ENCODE assay signal across 19 cellular contexts in genomic region chr14:36675581-36675980, GRCh38. TPM values are rescaled to one million over a fixed set of nuclear protein-coding genes. Genes with fewer than 3 reads are reported as not detected.
DNase-seq lines count a peak whose midpoint lies in the region; ATAC-seq and TF ChIP-seq lines count a peak whose summit lies in the region.
"Had no signal": no experiment of that assay in that cellular context is flagged by ENCODE, and none has a peak within 500 bp of the region (broad histone marks: within the 10 kb centered on the region; RNA-seq: fewer than 3 reads in every experiment).

No MANE protein-coding gene starts in this region.

- H3K27me3 ChIP-seq in ACC112 (ENCODE audit: insufficient read depth, low read length) (peaks cover 48% of the 10 kb centered on the region), HUES48 (ENCODE audit: control insufficient read depth, insufficient read depth, low read length) (peaks cover 22% of the 10 kb centered on the region), mesendoderm (ENCODE audit: insufficient read depth, low read length, poor library complexity) (no peaks in the 10 kb centered on the region), spleen (replicated peaks in 1 of 7) (peaks cover 0 to 74% (median 19%) of the 10 kb centered on the region in 7 donors)
- H3K27me3 ChIP-seq: BLaER1 had no signal

- TF ChIP-seq POLR2A in spleen (IDR thresholded peaks at IDR 0.05), result no peak

- H3K4me3 ChIP-seq in ACC112 (ENCODE audit: low read depth, low read length) (0 out of 2 replicates have a peak overlapping the region, but pooled peaks have one; percentile 38), HUES48 (ENCODE audit: low read depth, low read length) (no peak overlapping the region), mesendoderm (ENCODE audit: low read length) (no peak overlapping the region), spleen (no peak overlapping the region)
- H3K4me3 ChIP-seq: BLaER1 had no signal

- no peak overlapping the region for H3K4ac ChIP-seq in mesendoderm (ENCODE audit: low read depth, low read length)

- H3K56ac ChIP-seq in mesendoderm (ENCODE audit: low read length), result no peak overlapping the region

- peaks cover 27% of the 10 kb centered on the region for H3K27me3 Mint-ChIP-seq in activated CD4-positive, alpha-beta T cell treated with anti-CD3 and anti-CD28 coated beads for 36 hours

- H3K9me3 ChIP-seq in HUES48 (ENCODE audit: control insufficient read depth, insufficient read depth, low read length), result no peaks in the 10 kb centered on the region
- H3K9me3 ChIP-seq in spleen, result no peaks in the 10 kb centered on the region
- H3K9me3 ChIP-seq: BLaER1 had no signal

- no peak overlapping the region for H2BK120ac ChIP-seq in mesendoderm (ENCODE audit: low read depth, low read length)

- no peak overlapping the region for H2BK5ac ChIP-seq in mesendoderm (ENCODE audit: low read length)

- POLR2A ChIA-PET in activated CD4-positive, alpha-beta T cell treated with anti-CD3 and anti-CD28 coated beads for 36 hours (lab: Charles Lee), result no interaction called here

- H2BK15ac ChIP-seq in mesendoderm (replicated peaks; ENCODE audit: low read depth), result no peak overlapping the region

- H3K18ac ChIP-seq in mesendoderm (ENCODE audit: low read length), result peak overlapping the region; percentile 51

- no peak overlapping the region for H3K9ac ChIP-seq in HUES48 (ENCODE audit: low read depth, low read length)
- no peak overlapping the region for H3K9ac ChIP-seq in mesendoderm (ENCODE audit: low read length)
- H3K9ac ChIP-seq: BLaER1, KMS-11 had no signal

- H3K36me3 ChIP-seq in ACC112 (ENCODE audit: insufficient read depth, low read length), result no peaks in the 10 kb centered on the region
- no peaks in the 10 kb centered on the region for H3K36me3 ChIP-seq in HUES48 (ENCODE audit: control insufficient read depth, insufficient read depth, low read length)
- H3K36me3 ChIP-seq in mesendoderm (ENCODE audit: control insufficient read depth, insufficient read depth, low read length), result no peaks in the 10 kb centered on the region
- H3K36me3 ChIP-seq in spleen, result no peaks in the 10 kb centered on the region
- H3K36me3 ChIP-seq: BLaER1 had no signal

- H3K4me2 ChIP-seq in mesendoderm (ENCODE audit: low read length), result no peak overlapping the region
- H3K4me2 ChIP-seq: BLaER1, KMS-11 had no signal

- no peak for TF ChIP-seq CTCF in spleen (IDR thresholded peaks at IDR 0.05 in 8 of 11, conservative IDR thresholded peaks at IDR 0.05 in 3 of 11)

- H2AK5ac ChIP-seq in mesendoderm (ENCODE audit: low read length), result no peak overlapping the region

- H3K27ac Mint-ChIP-seq in activated CD4-positive, alpha-beta T cell treated with anti-CD3 and anti-CD28 coated beads for 36 hours, result no peak overlapping the region
- H3K27ac Mint-ChIP-seq: CD4-positive, alpha-beta memory T cell had no signal

- no peak for ATAC-seq in activated CD4-positive, alpha-beta T cell treated with anti-CD3 and anti-CD28 coated beads for 36 hours
- no peak for ATAC-seq in HG03175 (IDR thresholded peaks at IDR 0.05; ENCODE audit: unreplicated experiment)
- ATAC-seq: PC-3 had no signal

- H3K79me1 ChIP-seq in mesendoderm (ENCODE audit: low read length), result no peaks in the 10 kb centered on the region

- H3K27ac ChIP-seq in ACC112 (ENCODE audit: low read depth, low read length), result no peak overlapping the region
- H3K27ac ChIP-seq in HUES48 (ENCODE audit: low read depth, low read length), result peak overlapping the region; percentile 62
- no peak overlapping the region for H3K27ac ChIP-seq in mesendoderm (ENCODE audit: low read depth, low read length)
- no peak overlapping the region for H3K27ac ChIP-seq in spleen
- H3K27ac ChIP-seq: BLaER1, KMS-11 had no signal

- H3K79me2 ChIP-seq in ACC112 (ENCODE audit: control insufficient read depth, insufficient read depth, low read length, unreplicated experiment) (no peaks in the 10 kb centered on the region), mesendoderm (ENCODE audit: control insufficient read depth, insufficient read depth, low read length) (no peaks in the 10 kb centered on the region)

- H3K36me3 Mint-ChIP-seq in activated CD4-positive, alpha-beta T cell treated with anti-CD3 and anti-CD28 coated beads for 36 hours (ENCODE audit: low read depth), result no peaks in the 10 kb centered on the region
- H3K36me3 Mint-ChIP-seq: CD4-positive, alpha-beta memory T cell had no signal

- peak overlapping the region; percentile 39 for H2AFZ ChIP-seq in ACC112 (ENCODE audit: low read length, unreplicated experiment)

- in situ Hi-C loops in SK-MEL-5 (cut with HindIII; ENCODE audit: low pct_unique_long_range_greater_than_20kb, low sequenced_read_pairs), result no loop called here

- no peak overlapping the region for H3K4me3 Mint-ChIP-seq in activated CD4-positive, alpha-beta T cell treated with anti-CD3 and anti-CD28 coated beads for 36 hours
- H3K4me3 Mint-ChIP-seq: CD4-positive, alpha-beta memory T cell had no signal

- no peak overlapping the region for H4K5ac ChIP-seq in mesendoderm (ENCODE audit: low read length)

- H3K4me1 ChIP-seq in ACC112 (ENCODE audit: control insufficient read depth, insufficient read depth, low read length, unreplicated experiment) (no peaks in the 10 kb centered on the region), HUES48 (ENCODE audit: control insufficient read depth, insufficient read depth, low read length) (peaks cover 19% of the 10 kb centered on the region), mesendoderm (ENCODE audit: control insufficient read depth, low read depth, low read length) (peaks cover 4% of the 10 kb centered on the region), spleen (no peaks in the 10 kb centered on the region)

- no peak overlapping the region for H4K8ac ChIP-seq in mesendoderm (ENCODE audit: low read depth, low read length)

- CTCF ChIA-PET in activated CD4-positive, alpha-beta T cell treated with anti-CD3 and anti-CD28 coated beads for 36 hours (lab: Charles Lee), result no interaction called here

- no CpG with 5 or more reads among the region's 6 CpGs for WGBS in mesendoderm (ENCODE audit: extremely low coverage, insufficient coverage, low lambda C conversion rate)
- 61 to 67% (median 65%) methylated on average over 6 of the region's 6 CpGs for WGBS in spleen, 5 donors

- H3K9me3 Mint-ChIP-seq in activated CD4-positive, alpha-beta T cell treated with anti-CD3 and anti-CD28 coated beads for 36 hours (ENCODE audit: low read depth), result no peaks in the 10 kb centered on the region

- peak; percentile 12 for DNase-seq in SK-MEL-5 (ENCODE audit: low read depth, low spot score)
- DNase-seq in mesendoderm, result no peak
- DNase-seq in activated CD4-positive, alpha-beta T cell treated with anti-CD3 and anti-CD28 coated beads for 36 hours, result no peak
- DNase-seq in spleen, result no peak
- DNase-seq: CD4-positive, alpha-beta memory T cell; DMS153; NCI-H1436 treated with DMSO at 0.1 percent for 48 hours; NCI-H2081; NCI-H2227 treated with DMSO at 0.1 percent for 48 hours; NCI-H524 treated with DMSO at 0.1 percent for 48 hours; PC-3; RPMI8226; SIG-M5 had no signal

- intact Hi-C loops in activated CD4-positive, alpha-beta T cell treated with anti-CD3 and anti-CD28 coated beads for 36 hours (cut with DNase I, micrococcal nuclease), result no loop called here
- intact Hi-C loops in spleen (cut with DNase I; ENCODE audit: low total_unique reads), result no loop called here

- H3K23ac ChIP-seq in mesendoderm (ENCODE audit: low read length), result no peak overlapping the region

- H3K4me1 Mint-ChIP-seq in activated CD4-positive, alpha-beta T cell treated with anti-CD3 and anti-CD28 coated beads for 36 hours, result no peaks in the 10 kb centered on the region
- H3K4me1 Mint-ChIP-seq: CD4-positive, alpha-beta memory T cell had no signal

RNA-seq across cellular contexts. Expression of gene PAX9, which starts 13.9 kb away (rescaled TPM):
- total RNA-seq in SK-MEL-5 (2014; rRNA removed; shearing (Covaris generic)), result 1.9 and 2.1 TPM in 2 replicates
- polyA plus RNA-seq in SK-MEL-5 (2015; cell fraction: cytosol; rRNA removed), result 2.6 and 11.0 TPM in 2 replicates
- polyA plus RNA-seq in SK-MEL-5 (2015; cell fraction: nucleus; rRNA removed), result 3.3 and 6.3 TPM in 2 replicates
- polyA plus RNA-seq in mesendoderm (2013, experiment 1 of 2), result 0.21 TPM
- 0.15 TPM for polyA plus RNA-seq in mesendoderm (2013, experiment 2 of 2)
- not detected for total RNA-seq in activated CD4-positive, alpha-beta T cell treated with anti-CD3 and anti-CD28 coated beads for 36 hours
- under 1 TPM in 4 of 7 donors, not detected in 3; 0.07 to 0.43 (median 0.17) TPM for total RNA-seq in spleen
- under 1 TPM; 0.02 to 0.06 (median 0.02) TPM for polyA plus RNA-seq in spleen
- total RNA-seq: CD4-positive, alpha-beta memory T cell; H1 had no signal
